Comparison of ENCODE assay signal across 8 cellular contexts in genomic region chr4:61200195-61200990, GRCh38.
A peak's percentile ranks its signal among the peaks of the same experiment; 100 is the strongest.
DNase-seq lines count a peak whose midpoint lies in the region; ATAC-seq lines count a peak whose summit lies in the region.

ADGRL3 (plus strand) TSS chr4:61200326.

- H3K27ac ChIP-seq in caudate nucleus (ENCODE audit: low read depth, low read length) (peak within 1 kb of the TSS; percentile 86), substantia nigra (ENCODE audit: low read depth, low read length, poor library complexity, severe bottlenecking) (peak within 1 kb of the TSS; percentile 87)

- no peak for ATAC-seq in HG03108 (IDR thresholded peaks at IDR 0.05; ENCODE audit: unreplicated experiment)
- ATAC-seq in HG03175 (IDR thresholded peaks at IDR 0.05; ENCODE audit: unreplicated experiment): no peak
- ATAC-seq in HG02759 (IDR thresholded peaks at IDR 0.05; ENCODE audit: unreplicated experiment): no peak

- DNase-seq in DMS 273 (lab: John Stamatoyannopoulos, UW; ENCODE audit: unreplicated experiment) (peak; percentile 86), NCI-H187 treated with DMSO at 0.1 percent for 48 hours (lab: John Stamatoyannopoulos, UW) (peak; percentile 18), caudate nucleus (lab: John Stamatoyannopoulos, UW) (peak in 57 of 61 donors; percentile 27 to 90 (median 68)), kidney glomerular epithelial cell (lab: John Stamatoyannopoulos, UW) (peak; percentile 37), substantia nigra (lab: John Stamatoyannopoulos, UW) (peak in 48 of 49 donors; percentile 2 to 87 (median 65))

Comparison
In these comparisons a context has a peak if more than half of its experiments do, and no peak if none do; other contexts are left out.
1. DNase-seq: peak in every context shown above with its lines; median percentile 86 in DMS 273; 68 in caudate nucleus; 65 in substantia nigra; 37 in kidney glomerular epithelial cell; 18 in NCI-H187 treated with DMSO at 0.1 percent for 48 hours.